ENCODE assay signal across 8 cellular contexts in genomic region chr4:55345980-55346850, GRCh38. TPM values are rescaled to one million over a fixed set of nuclear protein-coding genes. Genes with fewer than 3 reads are reported as not detected.
DNase-seq lines count a peak whose midpoint lies in the region; ATAC-seq and TF ChIP-seq lines count a peak whose summit lies in the region.

SRD5A3 (plus strand) TSS chr4:55346242; CDS start chr4:55346337, 95 bp downstream.

- H3K27me3 Mint-ChIP-seq in activated T-helper 17 cell treated with anti-CD3 and anti-CD28 coated beads, Interleukin-2, amount 50 U/mL, for 72 hours, result no peaks in the 10 kb centered on the region
- peaks cover 5% of the 10 kb centered on the region for H3K27me3 Mint-ChIP-seq in nephron (ENCODE audit: low read depth)
- H3K27me3 Mint-ChIP-seq in stimulated activated naive CD8-positive, alpha-beta T cell treated with anti-CD3 and anti-CD28 coated beads, Interleukin-15, amount 100 ng/mL, for 72 hours, result no peaks in the 10 kb centered on the region

- H3K4me1 Mint-ChIP-seq in activated T-helper 17 cell treated with anti-CD3 and anti-CD28 coated beads, Interleukin-2, amount 50 U/mL, for 72 hours, result no peaks in the 10 kb centered on the region
- H3K4me1 Mint-ChIP-seq in nephron, result peaks cover 20% of the 10 kb centered on the region
- H3K4me1 Mint-ChIP-seq in stimulated activated naive CD8-positive, alpha-beta T cell treated with anti-CD3 and anti-CD28 coated beads, Interleukin-15, amount 100 ng/mL, for 72 hours, result peaks cover 35% of the 10 kb centered on the region

- peak within 1 kb of the TSS; percentile 76 for H3K4me3 Mint-ChIP-seq in activated T-helper 17 cell treated with anti-CD3 and anti-CD28 coated beads, Interleukin-2, amount 50 U/mL, for 72 hours
- H3K4me3 Mint-ChIP-seq in nephron, result peak within 1 kb of the TSS; percentile 91
- H3K4me3 Mint-ChIP-seq in stimulated activated naive CD8-positive, alpha-beta T cell treated with anti-CD3 and anti-CD28 coated beads, Interleukin-15, amount 100 ng/mL, for 72 hours, result peak within 1 kb of the TSS; percentile 92 to 94

- in situ Hi-C loops in KBM-7 (cut with MboI; ENCODE audit: low pct_unique_long_range_greater_than_20kb, low sequenced_read_pairs), result no loop called here

- TF ChIP-seq CTCF in fibroblast of pulmonary artery (IDR thresholded peaks at IDR 0.05; ENCODE audit: low read length, missing control alignments) (peak; percentile 37), nephron (IDR thresholded peaks at IDR 0.05; ENCODE audit: unreplicated experiment in 3 of 3) (peak; percentile 95 to 99 (median 96))

- H3K4me3 ChIP-seq in fibroblast of pulmonary artery (replicated peaks; ENCODE audit: low read depth, low read length), result peak within 1 kb of the TSS; percentile 69

- H3K36me3 Mint-ChIP-seq in activated T-helper 17 cell treated with anti-CD3 and anti-CD28 coated beads, Interleukin-2, amount 50 U/mL, for 72 hours (ENCODE audit: low read depth), result no peaks in the 10 kb centered on the region
- H3K36me3 Mint-ChIP-seq in nephron (ENCODE audit: low read depth), result no peaks in the 10 kb centered on the region

- ATAC-seq in GM21723 (IDR thresholded peaks at IDR 0.05; ENCODE audit: unreplicated experiment), result peak; percentile 94
- ATAC-seq in activated T-helper 17 cell treated with anti-CD3 and anti-CD28 coated beads, Interleukin-2, amount 50 U/mL, for 72 hours (replicated peaks), result peak; percentile 94
- peak; percentile 95 for ATAC-seq in stimulated activated naive CD8-positive, alpha-beta T cell treated with anti-CD3 and anti-CD28 coated beads, Interleukin-15, amount 100 ng/mL, for 72 hours

- peak within 1 kb of the TSS; percentile 54 for H3K27ac Mint-ChIP-seq in activated T-helper 17 cell treated with anti-CD3 and anti-CD28 coated beads, Interleukin-2, amount 50 U/mL, for 72 hours
- H3K27ac Mint-ChIP-seq in nephron, result peak within 1 kb of the TSS; percentile 61 to 95 (median 94)
- H3K27ac Mint-ChIP-seq in stimulated activated naive CD8-positive, alpha-beta T cell treated with anti-CD3 and anti-CD28 coated beads, Interleukin-15, amount 100 ng/mL, for 72 hours, result peak within 1 kb of the TSS; percentile 92 to 93

- DNase-seq in EL (peak; percentile 82), KBM-7 (peak; percentile 91), RPMI7951 (ENCODE audit: low read depth) (peak; percentile 81), fibroblast of pulmonary artery (ENCODE audit: low read depth) (peak; percentile 78)
- peak; percentile 88 to 90 for DNase-seq in stimulated activated naive CD8-positive, alpha-beta T cell treated with anti-CD3 and anti-CD28 coated beads, Interleukin-15, amount 100 ng/mL, for 72 hours

- no peaks in the 10 kb centered on the region for H3K9me3 Mint-ChIP-seq in activated T-helper 17 cell treated with anti-CD3 and anti-CD28 coated beads, Interleukin-2, amount 50 U/mL, for 72 hours
- H3K9me3 Mint-ChIP-seq in nephron, result no peaks in the 10 kb centered on the region
- no peaks in the 10 kb centered on the region for H3K9me3 Mint-ChIP-seq in stimulated activated naive CD8-positive, alpha-beta T cell treated with anti-CD3 and anti-CD28 coated beads, Interleukin-15, amount 100 ng/mL, for 72 hours

RNA-seq across cellular contexts. Expression of gene SRD5A3, which starts in this region (rescaled TPM):
- 15.5 and 16.0 TPM in 2 replicates for total RNA-seq in RPMI7951 (2014; rRNA removed; shearing (Covaris generic))
- total RNA-seq in activated T-helper 17 cell treated with anti-CD3 and anti-CD28 coated beads, Interleukin-2, amount 50 U/mL, for 72 hours, result 1 to 10 TPM; 5.1 to 7.7 TPM

Comparison
In these comparisons a context has a peak if more than half of its experiments do, and no peak if none do; other contexts are left out.
1. Peak in every context shown above with its lines: DNase-seq, ATAC-seq and H3K4me3 ChIP-seq.